1 cellular context compared by ENCODE assay signal in the genomic region with DNA sequence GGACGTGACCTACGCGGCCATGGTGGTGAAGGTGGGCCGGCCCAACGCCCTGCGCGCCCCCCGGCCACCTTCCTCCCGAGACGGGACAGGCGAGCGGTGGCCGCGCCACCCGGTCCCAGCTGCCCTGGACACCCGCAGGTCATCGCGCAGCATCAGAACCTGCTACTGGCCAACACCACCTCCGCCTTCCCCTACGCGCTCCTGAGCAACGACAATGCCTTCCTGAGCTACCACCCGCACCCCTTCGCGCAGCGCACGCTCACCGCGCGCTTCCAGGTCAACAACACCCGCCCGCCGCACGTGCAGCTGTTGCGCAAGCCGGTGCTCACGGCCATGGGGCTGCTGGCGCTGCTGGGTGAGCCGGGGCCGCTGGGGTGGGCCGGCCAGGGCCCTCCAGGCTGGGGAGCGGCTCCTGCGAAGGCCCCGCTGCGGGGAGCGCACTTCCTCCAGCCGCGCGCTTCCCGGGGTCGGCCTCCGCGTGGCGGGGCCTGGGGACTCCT.
A peak's percentile ranks its signal among the peaks of the same experiment; 100 is the strongest.
TF ChIP-seq lines count a peak whose summit lies in the region.

No MANE protein-coding gene starts in this region.

TF ChIP-seq in K562, 482 proteins besides CTCF, POLR2A, EP300 and RAD21:
- no peak for TF ChIP-seq GTF2A2 (tag; IDR thresholded peaks at IDR 0.05)
- TF ChIP-seq, protein P1, sequence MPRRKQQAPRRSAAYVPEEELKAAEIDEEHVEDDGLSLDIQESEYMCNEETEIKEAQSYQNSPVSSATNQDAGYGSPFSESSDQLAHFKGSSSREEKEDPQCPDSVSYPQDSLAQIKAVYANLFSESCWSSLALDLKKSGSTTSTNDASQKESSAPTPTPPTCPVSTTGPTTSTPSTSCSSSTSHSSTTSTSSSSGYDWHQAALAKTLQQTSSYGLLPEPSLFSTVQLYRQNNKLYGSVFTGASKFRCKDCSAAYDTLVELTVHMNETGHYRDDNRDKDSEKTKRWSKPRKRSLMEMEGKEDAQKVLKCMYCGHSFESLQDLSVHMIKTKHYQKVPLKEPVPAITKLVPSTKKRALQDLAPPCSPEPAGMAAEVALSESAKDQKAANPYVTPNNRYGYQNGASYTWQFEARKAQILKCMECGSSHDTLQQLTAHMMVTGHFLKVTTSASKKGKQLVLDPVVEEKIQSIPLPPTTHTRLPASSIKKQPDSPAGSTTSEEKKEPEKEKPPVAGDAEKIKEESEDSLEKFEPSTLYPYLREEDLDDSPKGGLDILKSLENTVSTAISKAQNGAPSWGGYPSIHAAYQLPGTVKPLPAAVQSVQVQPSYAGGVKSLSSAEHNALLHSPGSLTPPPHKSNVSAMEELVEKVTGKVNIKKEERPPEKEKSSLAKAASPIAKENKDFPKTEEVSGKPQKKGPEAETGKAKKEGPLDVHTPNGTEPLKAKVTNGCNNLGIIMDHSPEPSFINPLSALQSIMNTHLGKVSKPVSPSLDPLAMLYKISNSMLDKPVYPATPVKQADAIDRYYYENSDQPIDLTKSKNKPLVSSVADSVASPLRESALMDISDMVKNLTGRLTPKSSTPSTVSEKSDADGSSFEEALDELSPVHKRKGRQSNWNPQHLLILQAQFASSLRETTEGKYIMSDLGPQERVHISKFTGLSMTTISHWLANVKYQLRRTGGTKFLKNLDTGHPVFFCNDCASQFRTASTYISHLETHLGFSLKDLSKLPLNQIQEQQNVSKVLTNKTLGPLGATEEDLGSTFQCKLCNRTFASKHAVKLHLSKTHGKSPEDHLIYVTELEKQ (CRISPR knock-in tag; IDR thresholded peaks at IDR 0.05), result no peak
- no peak for TF ChIP-seq BCL6 (CRISPR knock-in tag; IDR thresholded peaks at IDR 0.05)
- TF ChIP-seq ZNF143 (CRISPR knock-in tag; IDR thresholded peaks at IDR 0.05), result no peak
- peak; percentile 42 for TF ChIP-seq CEBPB (tag; IDR thresholded peaks at IDR 0.05)
- no peak for TF ChIP-seq ESRRB (CRISPR knock-in tag; IDR thresholded peaks at IDR 0.05; ENCODE audit: borderline replicate concordance)
- TF ChIP-seq, protein P2, sequence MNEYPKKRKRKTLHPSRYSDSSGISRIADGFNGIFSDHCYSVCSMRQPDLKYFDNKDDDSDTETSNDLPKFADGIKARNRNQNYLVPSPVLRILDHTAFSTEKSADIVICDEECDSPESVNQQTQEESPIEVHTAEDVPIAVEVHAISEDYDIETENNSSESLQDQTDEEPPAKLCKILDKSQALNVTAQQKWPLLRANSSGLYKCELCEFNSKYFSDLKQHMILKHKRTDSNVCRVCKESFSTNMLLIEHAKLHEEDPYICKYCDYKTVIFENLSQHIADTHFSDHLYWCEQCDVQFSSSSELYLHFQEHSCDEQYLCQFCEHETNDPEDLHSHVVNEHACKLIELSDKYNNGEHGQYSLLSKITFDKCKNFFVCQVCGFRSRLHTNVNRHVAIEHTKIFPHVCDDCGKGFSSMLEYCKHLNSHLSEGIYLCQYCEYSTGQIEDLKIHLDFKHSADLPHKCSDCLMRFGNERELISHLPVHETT (CRISPR knock-in tag; conservative IDR thresholded peaks at IDR 0.05 in 1 of 2, IDR thresholded peaks at IDR 0.05 in 1 of 2), result no peak
- TF ChIP-seq SMAD1 (IDR thresholded peaks at IDR 0.05; ENCODE audit: low read depth, low read length, partially characterized antibody), result no peak
- no peak for TF ChIP-seq ZNF133 (CRISPR knock-in tag; IDR thresholded peaks at IDR 0.05)
- TF ChIP-seq POLR2G (IDR thresholded peaks at IDR 0.05; ENCODE audit: low read depth, low read length), result peak; percentile 1; the same call in 1 of the 2 replicates
- no peak for TF ChIP-seq NFE2L1 (tag; IDR thresholded peaks at IDR 0.05; ENCODE audit: borderline replicate concordance, low read depth)
- TF ChIP-seq, protein P3, sequence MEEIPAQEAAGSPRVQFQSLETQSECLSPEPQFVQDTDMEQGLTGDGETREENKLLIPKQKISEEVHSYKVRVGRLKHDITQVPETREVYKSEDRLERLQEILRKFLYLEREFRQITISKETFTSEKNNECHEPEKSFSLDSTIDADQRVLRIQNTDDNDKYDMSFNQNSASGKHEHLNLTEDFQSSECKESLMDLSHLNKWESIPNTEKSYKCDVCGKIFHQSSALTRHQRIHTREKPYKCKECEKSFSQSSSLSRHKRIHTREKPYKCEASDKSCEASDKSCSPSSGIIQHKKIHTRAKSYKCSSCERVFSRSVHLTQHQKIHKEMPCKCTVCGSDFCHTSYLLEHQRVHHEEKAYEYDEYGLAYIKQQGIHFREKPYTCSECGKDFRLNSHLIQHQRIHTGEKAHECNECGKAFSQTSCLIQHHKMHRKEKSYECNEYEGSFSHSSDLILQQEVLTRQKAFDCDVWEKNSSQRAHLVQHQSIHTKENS (CRISPR knock-in tag; IDR thresholded peaks at IDR 0.05), result no peak
- no peak for TF ChIP-seq RHOXF2B (CRISPR knock-in tag; conservative IDR thresholded peaks at IDR 0.05)
- TF ChIP-seq, protein P4, sequence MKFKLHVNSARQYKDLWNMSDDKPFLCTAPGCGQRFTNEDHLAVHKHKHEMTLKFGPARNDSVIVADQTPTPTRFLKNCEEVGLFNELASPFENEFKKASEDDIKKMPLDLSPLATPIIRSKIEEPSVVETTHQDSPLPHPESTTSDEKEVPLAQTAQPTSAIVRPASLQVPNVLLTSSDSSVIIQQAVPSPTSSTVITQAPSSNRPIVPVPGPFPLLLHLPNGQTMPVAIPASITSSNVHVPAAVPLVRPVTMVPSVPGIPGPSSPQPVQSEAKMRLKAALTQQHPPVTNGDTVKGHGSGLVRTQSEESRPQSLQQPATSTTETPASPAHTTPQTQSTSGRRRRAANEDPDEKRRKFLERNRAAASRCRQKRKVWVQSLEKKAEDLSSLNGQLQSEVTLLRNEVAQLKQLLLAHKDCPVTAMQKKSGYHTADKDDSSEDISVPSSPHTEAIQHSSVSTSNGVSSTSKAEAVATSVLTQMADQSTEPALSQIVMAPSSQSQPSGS (CRISPR knock-in tag; IDR thresholded peaks at IDR 0.05), result no peak
- peak; percentile 90; the same call in 1 of the 2 replicates for TF ChIP-seq ZBTB33 (CRISPR knock-in tag; IDR thresholded peaks at IDR 0.05)
- TF ChIP-seq AFF4 (CRISPR knock-in tag; IDR thresholded peaks at IDR 0.05), result no peak
- TF ChIP-seq ZNF79 (CRISPR knock-in tag; IDR thresholded peaks at IDR 0.05; ENCODE audit: low read depth), result no peak
- no peak for TF ChIP-seq ASH1L (IDR thresholded peaks at IDR 0.05; ENCODE audit: borderline replicate concordance, low read depth, partially characterized antibody)
- no peak for TF ChIP-seq SOX6 (IDR thresholded peaks at IDR 0.05)
- no peak for TF ChIP-seq RBBP5 (IDR thresholded peaks at IDR 0.05; ENCODE audit: borderline replicate concordance, insufficient read depth, low read length, poor library complexity, severe bottlenecking)
- no peak for TF ChIP-seq MCM3 (IDR thresholded peaks at IDR 0.05)
- TF ChIP-seq XRCC4 (IDR thresholded peaks at IDR 0.05; ENCODE audit: extremely low read depth, insufficient read depth, insufficient read length), result no peak
- peak; percentile 18; the same call in 1 of the 2 replicates for TF ChIP-seq CEBPG (CRISPR knock-in tag; IDR thresholded peaks at IDR 0.05)
- TF ChIP-seq CEBPG (tag; conservative IDR thresholded peaks at IDR 0.05 in 1 of 2, IDR thresholded peaks at IDR 0.05 in 1 of 2), result no peak
- TF ChIP-seq MXI1 (IDR thresholded peaks at IDR 0.05; ENCODE audit: low read depth, low read length), result no peak
TF ChIP-seq in K562: peak in this region for 4.
